ENCODE assay signal across 1 cellular context in genomic region chr12:132904718-132905328, GRCh38.
TF ChIP-seq lines count a peak whose summit lies in the region.

No MANE protein-coding gene starts in this region.

TF ChIP-seq in H1, 55 proteins besides CTCF, POLR2A, EP300 and RAD21 (continued from another document):
- TF ChIP-seq CHD7 (IDR thresholded peaks at IDR 0.05; ENCODE audit: insufficient replicate concordance, low read length) (no peak), SUZ12 (IDR thresholded peaks at IDR 0.05; ENCODE audit: low read length) (no peak), RFX5 (IDR thresholded peaks at IDR 0.05; ENCODE audit: borderline replicate concordance, low read depth, low read length) (no peak), TAF1 (IDR thresholded peaks at IDR 0.05; ENCODE audit: low read depth, low read length) (peak; percentile 33; the same call in 1 of the 2 replicates), EGR1 (IDR thresholded peaks at IDR 0.05; ENCODE audit: borderline replicate concordance, low read depth, low read length) (no peak), E2F6 (IDR thresholded peaks at IDR 0.05) (peak; percentile 80), KDM5A (IDR thresholded peaks at IDR 0.05; ENCODE audit: low read length) (no peak), NANOG (IDR thresholded peaks at IDR 0.05; ENCODE audit: insufficient read depth, low read depth, low read length, poor library complexity, severe bottlenecking) (no peak), TCF12 (IDR thresholded peaks at IDR 0.05; ENCODE audit: low read depth, low read length) (no peak), KDM1A (IDR thresholded peaks at IDR 0.05; ENCODE audit: borderline replicate concordance, low read length) (no peak), CBX5 (IDR thresholded peaks at IDR 0.05; ENCODE audit: low read depth, low read length) (no peak), PHF8 (conservative IDR thresholded peaks at IDR 0.05; ENCODE audit: low read depth, low read length) (no peak), ZNF274 (IDR thresholded peaks at IDR 0.05; ENCODE audit: borderline replicate concordance, extremely low read depth, low read length) (no peak), GTF2F1 (IDR thresholded peaks at IDR 0.05; ENCODE audit: borderline replicate concordance, low read depth, low read length) (no peak), JUN (IDR thresholded peaks at IDR 0.05; ENCODE audit: low read depth, low read length) (no peak), MAFK (IDR thresholded peaks at IDR 0.05; ENCODE audit: low read depth, low read length) (no peak), POLR2AphosphoS5 (IDR thresholded peaks at IDR 0.05; ENCODE audit: low read depth, low read length) (no peak), ASH2L (IDR thresholded peaks at IDR 0.05; ENCODE audit: low read length) (no peak), USF2 (IDR thresholded peaks at IDR 0.05; ENCODE audit: low read length) (no peak), HDAC6 (IDR thresholded peaks at IDR 0.05; ENCODE audit: low read depth, low read length) (no peak), FOSL1 (IDR thresholded peaks at IDR 0.05; ENCODE audit: insufficient read depth, low read depth, low read length) (no peak), NRF1 (IDR thresholded peaks at IDR 0.05; ENCODE audit: low read depth, low read length) (peak; percentile 60), SIX5 (IDR thresholded peaks at IDR 0.05; ENCODE audit: low read depth, low read length) (no peak), HDAC2 (IDR thresholded peaks at IDR 0.05; ENCODE audit: borderline replicate concordance in 1 of 2, low read depth in 2 of 2, low read length in 2 of 2) (no peak), YY1 (IDR thresholded peaks at IDR 0.05; ENCODE audit: low read depth, low read length) (no peak), BCL11A (IDR thresholded peaks at IDR 0.05; ENCODE audit: low read depth in 2 of 2, low read length in 2 of 2) (no peak)
